ENCODE assay signal across 8 cellular contexts in the genomic region with DNA sequence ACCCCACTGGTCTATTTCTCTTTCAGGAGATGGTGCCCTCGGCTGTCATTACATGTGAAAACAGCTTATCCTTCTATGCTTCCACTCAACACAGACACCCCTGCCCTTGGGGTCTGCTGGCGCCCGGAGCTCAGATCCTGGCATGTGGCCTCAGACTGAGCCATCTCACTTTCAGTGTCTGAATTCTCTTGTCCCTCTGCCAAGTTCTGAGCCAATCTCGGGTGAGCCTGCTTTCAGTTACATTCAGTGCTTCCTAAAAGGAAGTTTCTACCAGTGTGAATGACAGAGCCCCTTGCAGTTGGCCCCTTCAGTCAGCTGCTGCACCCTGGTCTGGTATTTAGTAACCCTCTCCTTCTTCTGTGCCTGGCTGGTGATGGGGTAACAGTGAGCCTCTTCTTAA.
A peak's percentile ranks its signal among the peaks of the same experiment; 100 is the strongest.
DNase-seq lines count a peak whose midpoint lies in the region; ATAC-seq and TF ChIP-seq lines count a peak whose summit lies in the region.
"Had no signal": no experiment of that assay in that cellular context is flagged by ENCODE, and none has a peak within 500 bp of the region (broad histone marks: within the 10 kb centered on the region; RNA-seq: fewer than 3 reads in every experiment).

No MANE protein-coding gene starts in this region.

- POLR2A ChIA-PET in SK-N-SH (lab: Yijun Ruan, JAX): interaction anchor here (0.6 kb wide), 1 partner anchor 192 kb away, joined by 3 read pairs; no protein-coding TSS in a partner anchor

- peak overlapping the region; percentile 76 for H3K4me2 ChIP-seq in SK-N-SH

- peak; percentile 28; the same call in 1 of the 2 replicates for TF ChIP-seq RAD21 in SK-N-SH (IDR thresholded peaks at IDR 0.05; ENCODE audit: low read length)

- in situ Hi-C loops in HAP-1 (cut with MboI; ENCODE audit: low sequenced_read_pairs): loop anchor here (25.0 kb wide), 1 partner anchor 470 kb away; a partner anchor contains a TSS

- H3K36me3 ChIP-seq in HAP-1 (replicated peaks) (no peaks in the 10 kb centered on the region), SK-N-SH (replicated peaks in 1 of 2; ENCODE audit: control insufficient read depth in 1 of 2, insufficient read depth in 2 of 2, low read length in 1 of 2) (no peaks in the 10 kb centered on the region), skeletal muscle tissue (ENCODE audit: control insufficient read depth in 3 of 3, insufficient read depth in 3 of 3, low read length in 3 of 3) (no peaks in the 10 kb centered on the region)
- H3K36me3 ChIP-seq: neutrophil had no signal

- CTCF ChIA-PET in SK-N-SH (lab: Yijun Ruan, JAX): interaction anchor here (1.0 to 2.3 kb wide), 4 partner anchors 10 to 232 kb away, joined by 3 to 8 read pairs (median 6); no protein-coding TSS in a partner anchor

- no peak for TF ChIP-seq CTCF in SK-N-SH (IDR thresholded peaks at IDR 0.05)

- peak in 1 of 2 experiments; percentile 73; a peak in 2 of 4 replicates for TF ChIP-seq EP300 in SK-N-SH (IDR thresholded peaks at IDR 0.05; ENCODE audit: borderline replicate concordance in 1 of 2, low read depth in 1 of 2, low read length in 1 of 2)

- H3K79me2 ChIP-seq in SK-N-SH (ENCODE audit: insufficient read depth): no peaks in the 10 kb centered on the region

- peaks cover 20% of the 10 kb centered on the region for H3K4me1 ChIP-seq in HAP-1
- H3K4me1 ChIP-seq in SK-N-SH (ENCODE audit: control insufficient read depth in 1 of 2, insufficient read depth in 2 of 2, low read depth in 1 of 2, low read length in 1 of 2): peaks cover 12 to 14% of the 10 kb centered on the region in 2 experiments; a peak in 3 of 4 replicates
- H3K4me1 ChIP-seq in skeletal muscle tissue (ENCODE audit: control insufficient read depth in 3 of 3, insufficient read depth in 3 of 3, low read length in 3 of 3): peaks cover 4 to 7% (median 6%) of the 10 kb centered on the region in 3 donors

- H3F3A ChIP-seq in SK-N-SH (replicated peaks; ENCODE audit: insufficient read depth): no peaks in the 10 kb centered on the region

- H3K27ac ChIP-seq in SK-N-SH (ENCODE audit: low read depth in 2 of 2, low read length in 1 of 2): peak overlapping the region; percentile 58 to 69
- H3K27ac ChIP-seq in skeletal muscle tissue (ENCODE audit: low read depth, low read length): peak overlapping the region; percentile 20
- H3K27ac ChIP-seq: neutrophil had no signal

- H3K9me3 ChIP-seq in HAP-1: no peaks in the 10 kb centered on the region
- H3K9me3 ChIP-seq in SK-N-SH: no peaks in the 10 kb centered on the region
- no peaks in the 10 kb centered on the region for H3K9me3 ChIP-seq in skeletal muscle tissue (ENCODE audit: control insufficient read depth in 3 of 3, low read length in 3 of 3)
- H3K9me3 ChIP-seq: neutrophil had no signal

- H3K27me3 ChIP-seq in HAP-1 (ENCODE audit: low read depth) (no peaks in the 10 kb centered on the region), SK-N-SH (ENCODE audit: insufficient read depth) (no peaks in the 10 kb centered on the region), skeletal muscle tissue (ENCODE audit: control insufficient read depth in 3 of 3, insufficient read depth in 3 of 3, low read length in 3 of 3) (no peaks in the 10 kb centered on the region)
- H3K27me3 ChIP-seq: neutrophil had no signal

- no peak for ATAC-seq in HG02610 (IDR thresholded peaks at IDR 0.05; ENCODE audit: unreplicated experiment)

- H3K9me2 ChIP-seq in SK-N-SH: no peaks in the 10 kb centered on the region

- peak overlapping the region; percentile 38; the same call in 1 of the 2 replicates for H3K9ac ChIP-seq in SK-N-SH
- peak overlapping the region; percentile 3 to 54 (median 26) for H3K9ac ChIP-seq in skeletal muscle tissue (ENCODE audit: low read depth in 1 of 3, low read length in 3 of 3)

- H3K4me3 ChIP-seq in HAP-1 (no peak overlapping the region), SK-N-SH (ENCODE audit: low read depth in 2 of 2, low read length in 1 of 2) (peak overlapping the region; percentile 15 to 50; a peak in 2 of 4 replicates), skeletal muscle tissue (ENCODE audit: low read length in 3 of 3) (peak overlapping the region; percentile 33 to 43 (median 37))

- no peaks in the 10 kb centered on the region for H4K20me1 ChIP-seq in SK-N-SH (ENCODE audit: insufficient read depth)

- peak; percentile 21 to 54 for DNase-seq in HAP-1 (ENCODE audit: low spot score in 2 of 2)
- peak; percentile 80 for DNase-seq in SK-N-SH
- DNase-seq in glomerular visceral epithelial cell (ENCODE audit: extremely low spot score): peak; percentile 54
- DNase-seq in hepatic stellate cell (ENCODE audit: low spot score): no peak
- no peak for DNase-seq in NCI-H510A treated with DMSO at 0.1 percent for 48 hours (lab: John Stamatoyannopoulos, UW)

- whole genome bisulfite sequencing in SK-N-SH (ENCODE audit: low lambda C conversion rate): 10% methylated on average over 4 of the region's 4 CpGs

- H2AFZ ChIP-seq in SK-N-SH (ENCODE audit: low read depth): peak overlapping the region; percentile 71; the same call in 1 of the 2 replicates

TF ChIP-seq in SK-N-SH, 30 proteins besides CTCF, POLR2A, EP300 and RAD21 (continues in another document):
- TF ChIP-seq RCOR1 (IDR thresholded peaks at IDR 0.05; ENCODE audit: low read length) (peak; percentile 69; the same call in 1 of the 2 replicates), GABPA (IDR thresholded peaks at IDR 0.05; ENCODE audit: low read depth) (no peak), NRF1 (IDR thresholded peaks at IDR 0.05; ENCODE audit: low read depth, low read length) (no peak), TAF1 (IDR thresholded peaks at IDR 0.05; ENCODE audit: borderline replicate concordance, low read depth, low read length) (no peak), MXI1 (IDR thresholded peaks at IDR 0.05; ENCODE audit: low read depth, low read length) (peak; percentile 66; the same call in 1 of the 2 replicates), RFX5 (IDR thresholded peaks at IDR 0.05; ENCODE audit: low read length) (no peak), EZH2phosphoT487 (IDR thresholded peaks at IDR 0.05; ENCODE audit: borderline replicate concordance, low read depth) (no peak), FOXJ3 (CRISPR knock-in tag; IDR thresholded peaks at IDR 0.05) (peak; percentile 55; the same call in 1 of the 2 replicates), MEF2A (IDR thresholded peaks at IDR 0.05; ENCODE audit: borderline replicate concordance, low read depth) (no peak), SIN3A (IDR thresholded peaks at IDR 0.05; ENCODE audit: borderline replicate concordance, low read depth, low read length) (no peak), FOXM1 (IDR thresholded peaks at IDR 0.05; ENCODE audit: low read depth) (no peak), RXRA (IDR thresholded peaks at IDR 0.05; ENCODE audit: borderline replicate concordance, low read depth) (no peak), POLR2AphosphoS5 (IDR thresholded peaks at IDR 0.05; ENCODE audit: low read depth, low read length) (0 out of 2 replicates have a peak, but pooled peaks have one; percentile 28), FOSL2 (IDR thresholded peaks at IDR 0.05; ENCODE audit: borderline replicate concordance, low read depth) (no peak)
- TF ChIP-seq, protein P1, sequence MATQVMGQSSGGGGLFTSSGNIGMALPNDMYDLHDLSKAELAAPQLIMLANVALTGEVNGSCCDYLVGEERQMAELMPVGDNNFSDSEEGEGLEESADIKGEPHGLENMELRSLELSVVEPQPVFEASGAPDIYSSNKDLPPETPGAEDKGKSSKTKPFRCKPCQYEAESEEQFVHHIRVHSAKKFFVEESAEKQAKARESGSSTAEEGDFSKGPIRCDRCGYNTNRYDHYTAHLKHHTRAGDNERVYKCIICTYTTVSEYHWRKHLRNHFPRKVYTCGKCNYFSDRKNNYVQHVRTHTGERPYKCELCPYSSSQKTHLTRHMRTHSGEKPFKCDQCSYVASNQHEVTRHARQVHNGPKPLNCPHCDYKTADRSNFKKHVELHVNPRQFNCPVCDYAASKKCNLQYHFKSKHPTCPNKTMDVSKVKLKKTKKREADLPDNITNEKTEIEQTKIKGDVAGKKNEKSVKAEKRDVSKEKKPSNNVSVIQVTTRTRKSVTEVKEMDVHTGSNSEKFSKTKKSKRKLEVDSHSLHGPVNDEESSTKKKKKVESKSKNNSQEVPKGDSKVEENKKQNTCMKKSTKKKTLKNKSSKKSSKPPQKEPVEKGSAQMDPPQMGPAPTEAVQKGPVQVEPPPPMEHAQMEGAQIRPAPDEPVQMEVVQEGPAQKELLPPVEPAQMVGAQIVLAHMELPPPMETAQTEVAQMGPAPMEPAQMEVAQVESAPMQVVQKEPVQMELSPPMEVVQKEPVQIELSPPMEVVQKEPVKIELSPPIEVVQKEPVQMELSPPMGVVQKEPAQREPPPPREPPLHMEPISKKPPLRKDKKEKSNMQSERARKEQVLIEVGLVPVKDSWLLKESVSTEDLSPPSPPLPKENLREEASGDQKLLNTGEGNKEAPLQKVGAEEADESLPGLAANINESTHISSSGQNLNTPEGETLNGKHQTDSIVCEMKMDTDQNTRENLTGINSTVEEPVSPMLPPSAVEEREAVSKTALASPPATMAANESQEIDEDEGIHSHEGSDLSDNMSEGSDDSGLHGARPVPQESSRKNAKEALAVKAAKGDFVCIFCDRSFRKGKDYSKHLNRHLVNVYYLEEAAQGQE (IDR thresholded peaks at IDR 0.05; ENCODE audit: low read depth, low read length): no peak
- TF ChIP-seq, protein P2, sequence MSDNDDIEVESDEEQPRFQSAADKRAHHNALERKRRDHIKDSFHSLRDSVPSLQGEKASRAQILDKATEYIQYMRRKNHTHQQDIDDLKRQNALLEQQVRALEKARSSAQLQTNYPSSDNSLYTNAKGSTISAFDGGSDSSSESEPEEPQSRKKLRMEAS (IDR thresholded peaks at IDR 0.05; ENCODE audit: low read depth): peak; percentile 50
- TF ChIP-seq, protein P3, sequence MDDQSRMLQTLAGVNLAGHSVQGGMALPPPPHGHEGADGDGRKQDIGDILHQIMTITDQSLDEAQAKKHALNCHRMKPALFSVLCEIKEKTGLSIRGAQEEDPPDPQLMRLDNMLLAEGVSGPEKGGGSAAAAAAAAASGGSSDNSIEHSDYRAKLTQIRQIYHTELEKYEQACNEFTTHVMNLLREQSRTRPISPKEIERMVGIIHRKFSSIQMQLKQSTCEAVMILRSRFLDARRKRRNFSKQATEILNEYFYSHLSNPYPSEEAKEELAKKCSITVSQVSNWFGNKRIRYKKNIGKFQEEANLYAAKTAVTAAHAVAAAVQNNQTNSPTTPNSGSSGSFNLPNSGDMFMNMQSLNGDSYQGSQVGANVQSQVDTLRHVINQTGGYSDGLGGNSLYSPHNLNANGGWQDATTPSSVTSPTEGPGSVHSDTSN (IDR thresholded peaks at IDR 0.05): peak; percentile 56

Comparison
In these comparisons a context has a peak if more than half of its experiments do, and no peak if none do; other contexts are left out.
1. DNase-seq: peak in HAP-1 (2 of 2), SK-N-SH (single experiment) and glomerular visceral epithelial cell (single experiment); none in hepatic stellate cell (single experiment) and NCI-H510A treated with DMSO at 0.1 percent for 48 hours (single experiment).